9 cellular contexts compared by ENCODE assay signal in the genomic region with DNA sequence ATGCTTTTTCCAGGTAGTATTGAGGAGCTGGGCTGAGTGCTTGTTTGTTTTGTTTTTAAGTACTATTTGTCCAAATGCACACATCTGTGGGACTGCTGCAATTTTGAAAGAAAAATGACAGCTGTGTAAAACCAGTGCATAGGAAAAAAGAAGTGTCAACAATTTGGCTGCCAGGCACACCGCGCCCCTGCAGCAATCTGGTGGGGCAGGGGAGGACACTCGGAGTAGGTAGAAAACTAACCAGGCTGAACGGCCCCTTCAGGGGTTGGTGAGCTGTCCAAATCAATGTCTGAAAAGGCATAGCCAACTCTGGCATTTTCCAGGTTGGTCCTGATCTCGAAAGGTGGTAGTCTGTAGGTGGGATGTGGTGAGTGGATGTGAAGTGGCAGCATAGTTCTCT. TPM values are rescaled to one million over a fixed set of nuclear protein-coding genes. Genes with fewer than 3 reads are reported as not detected.
DNase-seq lines count a peak whose midpoint lies in the region; ATAC-seq and TF ChIP-seq lines count a peak whose summit lies in the region.
"Had no signal": no experiment of that assay in that cellular context is flagged by ENCODE, and none has a peak within 500 bp of the region (broad histone marks: within the 10 kb centered on the region; RNA-seq: fewer than 3 reads in every experiment).

No MANE protein-coding gene starts in this region.

- H3K4me2 ChIP-seq in neuronal stem cell (ENCODE audit: insufficient read depth, low read length, poor library complexity, severe bottlenecking): peak overlapping the region; percentile 49

- no peak overlapping the region for H3K27ac ChIP-seq in CD4-positive, alpha-beta T cell (ENCODE audit: low read depth, low read length)
- H3K27ac ChIP-seq in esophagus squamous epithelium: no peak overlapping the region
- no peak overlapping the region for H3K27ac ChIP-seq in neuronal stem cell (replicated peaks; ENCODE audit: low read length)

- no peak overlapping the region for H4K8ac ChIP-seq in neuronal stem cell (ENCODE audit: low read depth, low read length)

- no peak overlapping the region for H4K91ac ChIP-seq in neuronal stem cell (ENCODE audit: low read depth, low read length, poor library complexity)

- H3K4me1 Mint-ChIP-seq in CD4-positive, alpha-beta T cell (ENCODE audit: low read depth): peaks cover 5% of the 10 kb centered on the region
- peaks cover 8% of the 10 kb centered on the region for H3K4me1 Mint-ChIP-seq in WTC11

- no peak for TF ChIP-seq CTCF in CD4-positive, alpha-beta T cell (IDR thresholded peaks at IDR 0.05)
- TF ChIP-seq CTCF in WTC11 (IDR thresholded peaks at IDR 0.05) (no peak), esophagus squamous epithelium (IDR thresholded peaks at IDR 0.05) (no peak)

- H3K9me3 ChIP-seq in CD4-positive, alpha-beta T cell (ENCODE audit: control insufficient read depth, low read length): no peaks in the 10 kb centered on the region
- H3K9me3 ChIP-seq in esophagus squamous epithelium: no peaks in the 10 kb centered on the region
- H3K9me3 ChIP-seq in neuronal stem cell (replicated peaks in 1 of 2; ENCODE audit: control insufficient read depth in 2 of 2, insufficient read depth in 1 of 2, low read depth in 1 of 2, low read length in 2 of 2): no peaks in the 10 kb centered on the region

- no peaks in the 10 kb centered on the region for H3K27me3 ChIP-seq in CD4-positive, alpha-beta T cell (ENCODE audit: control insufficient read depth, insufficient read depth, low read length)
- H3K27me3 ChIP-seq in esophagus squamous epithelium: no peaks in the 10 kb centered on the region
- peaks cover 0 to 6% (median 0%) of the 10 kb centered on the region in 3 experiments for H3K27me3 ChIP-seq in neuronal stem cell (ENCODE audit: control insufficient read depth in 3 of 3, insufficient read depth in 3 of 3, low read depth in 1 of 3, low read length in 3 of 3)

- no peak overlapping the region for H3K18ac ChIP-seq in neuronal stem cell (ENCODE audit: low read length)

- peak overlapping the region; percentile 66 for H3K27ac Mint-ChIP-seq in CD4-positive, alpha-beta T cell
- H3K27ac Mint-ChIP-seq in WTC11: no peak overlapping the region

- no peak overlapping the region for H2BK12ac ChIP-seq in neuronal stem cell (ENCODE audit: low read length)

- H2AK5ac ChIP-seq in neuronal stem cell (ENCODE audit: low read depth, low read length): no peak overlapping the region

- peak overlapping the region in 3 of 4 donors; percentile 52 to 69 (median 57) for H3K4me3 ChIP-seq in esophagus squamous epithelium
- peak overlapping the region; percentile 65 to 100 for H3K4me3 ChIP-seq in neuronal stem cell (ENCODE audit: low read length in 2 of 2)

- H3K36me3 ChIP-seq in esophagus squamous epithelium (no peaks in the 10 kb centered on the region), neuronal stem cell (replicated peaks in 1 of 2; ENCODE audit: control insufficient read depth in 2 of 2, insufficient read depth in 2 of 2, low read length in 2 of 2) (no peaks in the 10 kb centered on the region)

- no peak overlapping the region for H3K14ac ChIP-seq in neuronal stem cell (ENCODE audit: low read length)

- TF ChIP-seq POLR2A in esophagus squamous epithelium (IDR thresholded peaks at IDR 0.05): no peak

- no peak for ATAC-seq in CD4-positive, alpha-beta T cell (ENCODE audit: poor library complexity)
- ATAC-seq in WTC11: no peak
- no peak for ATAC-seq in HG02885 (IDR thresholded peaks at IDR 0.05; ENCODE audit: poor library complexity, unreplicated experiment)
- ATAC-seq in HG03378 (IDR thresholded peaks at IDR 0.05; ENCODE audit: unreplicated experiment): no peak

- WGBS in esophagus squamous epithelium, 2 donors: 75 to 88% methylated on average over 2 to 4 of the region's 5 CpGs
- no CpG with 5 or more reads among the region's 5 CpGs for whole genome bisulfite sequencing in neuronal stem cell (ENCODE audit: extremely low coverage in 2 of 2, insufficient read length in 2 of 2, insufficient replicate concordance in 1 of 2), 2 donors

- no peak overlapping the region for H2BK15ac ChIP-seq in neuronal stem cell (ENCODE audit: low read length)

- no peak for DNase-seq in CD4-positive, alpha-beta T cell
- no peak for DNase-seq in WTC11 (ENCODE audit: low spot score)
- DNase-seq in esophagus squamous epithelium (lab: John Stamatoyannopoulos, UW): no peak
- no peak for DNase-seq in neuronal stem cell (ENCODE audit: low spot score)
- DNase-seq in OCI-M1 (lab: John Stamatoyannopoulos, UW): no peak
- no peak for DNase-seq in NCI-H128 (lab: John Stamatoyannopoulos, UW; ENCODE audit: unreplicated experiment)
- DNase-seq: NCI-H2107 had no signal

- H2BK5ac ChIP-seq in neuronal stem cell (ENCODE audit: low read length): no peak overlapping the region

- H3K4me1 ChIP-seq in esophagus squamous epithelium (peaks cover 0 to 9% (median 0%) of the 10 kb centered on the region in 3 donors), neuronal stem cell (ENCODE audit: control insufficient read depth in 2 of 2, insufficient read depth in 1 of 2, low read depth in 1 of 2, low read length in 2 of 2) (peaks cover 0 to 2% of the 10 kb centered on the region in 2 donors)

- H2AFZ ChIP-seq in neuronal stem cell (ENCODE audit: low read length): no peak overlapping the region

- intact Hi-C loops in CD4-positive, alpha-beta T cell (cut with DNase I, micrococcal nuclease): no loop called here
- intact Hi-C loops in esophagus squamous epithelium (cut with DNase I): no loop called here

- POLR2A ChIA-PET in CD4-positive, alpha-beta T cell (lab: Charles Lee): no interaction called here
- POLR2A ChIA-PET in WTC11 (lab: Charles Lee): no interaction called here

- CTCF ChIA-PET in CD4-positive, alpha-beta T cell (lab: Charles Lee): no interaction called here
- CTCF ChIA-PET in WTC11 (lab: Charles Lee): no interaction called here

- no peaks in the 10 kb centered on the region for H3K9me3 Mint-ChIP-seq in CD4-positive, alpha-beta T cell
- peaks cover 5% of the 10 kb centered on the region; the same call in 1 of the 2 replicates for H3K9me3 Mint-ChIP-seq in WTC11

- peak overlapping the region; percentile 71 for H3K4me3 Mint-ChIP-seq in CD4-positive, alpha-beta T cell
- peak overlapping the region; percentile 72 for H3K4me3 Mint-ChIP-seq in WTC11

- peak overlapping the region; percentile 44 for H3K9ac ChIP-seq in neuronal stem cell (ENCODE audit: low read depth, low read length, poor library complexity)

- no peaks in the 10 kb centered on the region for H3K27me3 Mint-ChIP-seq in CD4-positive, alpha-beta T cell
- H3K27me3 Mint-ChIP-seq in WTC11 (ENCODE audit: low read depth): peaks cover 3% of the 10 kb centered on the region; the same call in 1 of the 2 replicates

- no peak overlapping the region for H2BK120ac ChIP-seq in neuronal stem cell (ENCODE audit: low read depth, low read length)

- no peak overlapping the region for H3K4ac ChIP-seq in neuronal stem cell (ENCODE audit: low read length)

- no peaks in the 10 kb centered on the region for H3K79me1 ChIP-seq in neuronal stem cell (ENCODE audit: low read depth, low read length)

- no peaks in the 10 kb centered on the region for H3K36me3 Mint-ChIP-seq in CD4-positive, alpha-beta T cell (ENCODE audit: low read depth)
- H3K36me3 Mint-ChIP-seq in WTC11: peaks cover 15% of the 10 kb centered on the region; the same call in 1 of the 2 replicates

- no peak overlapping the region for H3K23ac ChIP-seq in neuronal stem cell (ENCODE audit: low read depth, low read length, poor library complexity)

TF ChIP-seq in WTC11, 78 proteins besides CTCF, POLR2A, EP300 and RAD21:
- TF ChIP-seq JAZF1 (CRISPR knock-in tag; IDR thresholded peaks at IDR 0.05) (no peak), EMX1 (CRISPR knock-in tag; IDR thresholded peaks at IDR 0.05) (no peak), ZNF138 (CRISPR knock-in tag; conservative IDR thresholded peaks at IDR 0.05) (no peak), NR3C1 (CRISPR knock-in tag; conservative IDR thresholded peaks at IDR 0.05; ENCODE audit: low read depth) (no peak)

RNA-seq across cellular contexts. Expression of a gene that starts 1.1 kb away (rescaled TPM):
- 1 to 10 TPM; 5.9 to 6.2 TPM for total RNA-seq in CD4-positive, alpha-beta T cell
- total RNA-seq in WTC11 (2021) (16.9 to 27.6 TPM (median 25.7 TPM) in 3 replicates), esophagus squamous epithelium (1 to 10 TPM; 1.9 to 6.4 (median 3.4) TPM)
- 64.3 TPM for polyA plus RNA-seq in neuronal stem cell (2013, experiment 1 of 2)
- polyA plus RNA-seq in neuronal stem cell (2013, experiment 2 of 2): 63.1 TPM
